8 cellular contexts compared by ENCODE assay signal in genomic region chr15:65133550-65134200, GRCh38. TPM values are rescaled to one million over a fixed set of nuclear protein-coding genes. Genes with fewer than 3 reads are reported as not detected.
A peak's percentile ranks its signal among the peaks of the same experiment; 100 is the strongest.
DNase-seq lines count a peak whose midpoint lies in the region; ATAC-seq and TF ChIP-seq lines count a peak whose summit lies in the region.

Gene PDCD7 (minus strand): TSS chr15:65133808. CDS start chr15:65133781, 27 bp downstream.

- H3K27ac ChIP-seq in trophoblast cell (ENCODE audit: low read depth, low read length) (peak within 1 kb of the TSS; percentile 14), transverse colon (peak within 1 kb of the TSS; percentile 90 to 94 (median 92))

- peaks cover 28% of the 10 kb centered on the region for H3K4me1 Mint-ChIP-seq in activated naive CD8-positive, alpha-beta T cell treated with anti-CD3 and anti-CD28 coated beads, Interleukin-2, amount 50 U/mL, for 24 hours

- peaks cover 23% of the 10 kb centered on the region for H3K36me3 Mint-ChIP-seq in activated naive CD8-positive, alpha-beta T cell treated with anti-CD3 and anti-CD28 coated beads, Interleukin-2, amount 50 U/mL, for 24 hours (ENCODE audit: low read depth)

- no peaks in the 10 kb centered on the region for H3K79me1 ChIP-seq in trophoblast cell (ENCODE audit: low read length)

- no peak within 1 kb of the TSS for H3K4ac ChIP-seq in trophoblast cell (ENCODE audit: low read depth, low read length)

- peaks cover 2% of the 10 kb centered on the region for H3K27me3 Mint-ChIP-seq in activated naive CD8-positive, alpha-beta T cell treated with anti-CD3 and anti-CD28 coated beads, Interleukin-2, amount 50 U/mL, for 24 hours

- H3K36me3 ChIP-seq in trophoblast cell (ENCODE audit: control insufficient read depth in 1 of 2, insufficient read depth in 2 of 2, low read length in 2 of 2) (peaks cover under 1 to 8% of the 10 kb centered on the region in 2 experiments), transverse colon (peaks cover 0 to 6% (median 1%) of the 10 kb centered on the region in 4 donors)

- peaks cover 4% of the 10 kb centered on the region for H3K9me3 ChIP-seq in trophoblast cell (ENCODE audit: insufficient read depth, low read depth, low read length)
- H3K9me3 ChIP-seq in transverse colon, result no peaks in the 10 kb centered on the region

- peak within 1 kb of the TSS; percentile 87 for H3K9ac ChIP-seq in trophoblast cell (ENCODE audit: low read length)

- H3K79me2 ChIP-seq in trophoblast cell (ENCODE audit: control insufficient read depth, insufficient read depth, low read length, poor library complexity), result peaks cover 6% of the 10 kb centered on the region

- peaks cover 3 to 4% of the 10 kb centered on the region in 2 experiments for H3K4me1 ChIP-seq in trophoblast cell (ENCODE audit: control insufficient read depth in 1 of 2, insufficient read depth in 2 of 2, low read length in 2 of 2)
- H3K4me1 ChIP-seq in transverse colon, result peaks cover 18 to 27% (median 24%) of the 10 kb centered on the region in 4 donors

- H3K18ac ChIP-seq in trophoblast cell (ENCODE audit: low read length), result peak within 1 kb of the TSS; percentile 60

- peak within 1 kb of the TSS; percentile 94 for H3K4me3 ChIP-seq in trophoblast cell (ENCODE audit: low read depth, low read length)
- H3K4me3 ChIP-seq in transverse colon, result peak within 1 kb of the TSS; percentile 65 to 95 (median 90)

- peak within 1 kb of the TSS; percentile 66 for H3K14ac ChIP-seq in trophoblast cell (ENCODE audit: low read length)

- peak within 1 kb of the TSS; percentile 67 for H3K4me2 ChIP-seq in trophoblast cell (ENCODE audit: low read length)

- H4K12ac ChIP-seq in trophoblast cell (ENCODE audit: low read depth, low read length), result peak within 1 kb of the TSS; percentile 59

- TF ChIP-seq CTCF in GM10266 (IDR thresholded peaks at IDR 0.05; ENCODE audit: control insufficient read depth, insufficient read depth, low read depth, missing control alignments), result no peak
- TF ChIP-seq CTCF in transverse colon (IDR thresholded peaks at IDR 0.05), result no peak

- no peak within 1 kb of the TSS for H2BK12ac ChIP-seq in trophoblast cell (ENCODE audit: low read length)

- peak within 1 kb of the TSS; percentile 95 for H3K4me3 Mint-ChIP-seq in activated naive CD8-positive, alpha-beta T cell treated with anti-CD3 and anti-CD28 coated beads, Interleukin-2, amount 50 U/mL, for 24 hours

- no peak for TF ChIP-seq EP300 in transverse colon (IDR thresholded peaks at IDR 0.05; ENCODE audit: low read depth)

- peak within 1 kb of the TSS; percentile 83 for H2AFZ ChIP-seq in trophoblast cell (ENCODE audit: insufficient read depth, low read length, poor library complexity)

- H3K9me3 Mint-ChIP-seq in activated naive CD8-positive, alpha-beta T cell treated with anti-CD3 and anti-CD28 coated beads, Interleukin-2, amount 50 U/mL, for 24 hours, result peaks cover 8% of the 10 kb centered on the region

- no peak within 1 kb of the TSS for H2BK120ac ChIP-seq in trophoblast cell (ENCODE audit: insufficient read depth, low read length, poor library complexity)

- no peak within 1 kb of the TSS for H2BK5ac ChIP-seq in trophoblast cell (ENCODE audit: low read depth, low read length, poor library complexity)

- in situ Hi-C loops in transverse colon (cut with MboI; ENCODE audit: low pct_ligation_motif_present in 1 of 4, low pct_unique_long_range_greater_than_20kb in 1 of 4, low sequenced_read_pairs in 3 of 4), result no loop called here

- intact Hi-C loops in cardiac septum (cut with DNase I) (loop anchor here (2.0 kb wide), 1 partner anchor 51 kb away; the partner anchor contains the start of gene CLPX), transverse colon (cut with DNase I; ENCODE audit: low total_unique reads) (no loop called here)

- H3K23ac ChIP-seq in trophoblast cell (ENCODE audit: low read length), result no peak within 1 kb of the TSS

- H2AK5ac ChIP-seq in trophoblast cell (ENCODE audit: low read length), result no peak within 1 kb of the TSS

- H3K27me3 ChIP-seq in trophoblast cell (ENCODE audit: insufficient read depth, low read length), result no peaks in the 10 kb centered on the region
- H3K27me3 ChIP-seq in transverse colon, result no peaks in the 10 kb centered on the region

- H3K27ac Mint-ChIP-seq in activated naive CD8-positive, alpha-beta T cell treated with anti-CD3 and anti-CD28 coated beads, Interleukin-2, amount 50 U/mL, for 24 hours, result peak within 1 kb of the TSS; percentile 96

- ATAC-seq in HG02678 (IDR thresholded peaks at IDR 0.05; ENCODE audit: unreplicated experiment), result peak; percentile 87
- ATAC-seq in activated naive CD8-positive, alpha-beta T cell treated with anti-CD3 and anti-CD28 coated beads, Interleukin-2, amount 50 U/mL, for 24 hours, result peak; percentile 99

- peak within 1 kb of the TSS; percentile 51 for H4K91ac ChIP-seq in trophoblast cell (ENCODE audit: low read depth, low read length)

- WGBS in trophoblast cell (ENCODE audit: extremely low coverage, insufficient coverage, insufficient read length), result no CpG with 5 or more reads among the region's 45 CpGs
- 0 to 2% methylated on average over 1 to 43 of the region's 45 CpGs for WGBS in transverse colon (ENCODE audit: low coverage in 1 of 2), 2 donors

- TF ChIP-seq POLR2A in transverse colon (IDR thresholded peaks at IDR 0.05), result peak; percentile 83

- peak within 1 kb of the TSS; percentile 94 for H4K8ac ChIP-seq in trophoblast cell (ENCODE audit: low read depth, low read length)

- DNase-seq in GM10266 (ENCODE audit: extremely low spot score), result peak; percentile 98
- DNase-seq in NCI-H1417 (lab: John Stamatoyannopoulos, UW), result peak; percentile 85 to 97 (median 90)
- peak; percentile 82 to 97 for DNase-seq in SW 1271 (lab: John Stamatoyannopoulos, UW)
- DNase-seq in activated naive CD8-positive, alpha-beta T cell treated with anti-CD3 and anti-CD28 coated beads, Interleukin-2, amount 50 U/mL, for 24 hours, result peak; percentile 79
- DNase-seq in cardiac septum (ENCODE audit: low spot score), result peak; percentile 89
- peak; percentile 91 for DNase-seq in trophoblast cell
- peak; percentile 90 for DNase-seq in transverse colon

RNA-seq across cellular contexts. Expression of gene PDCD7, which starts in this region (rescaled TPM):
- total RNA-seq in cardiac septum (17.4 TPM), transverse colon (10 to 100 TPM; 12.4 to 22.1 (median 16.3) TPM)
- polyA plus RNA-seq in trophoblast cell (2013), result 13.1 and 13.4 TPM in 2 replicates

Comparison
In these comparisons a context has a peak if more than half of its experiments do, and no peak if none do; other contexts are left out.
1. Peak in every context shown above with its lines: DNase-seq, ATAC-seq, H3K4me3 ChIP-seq and H3K27ac ChIP-seq.